18 cellular contexts compared by ENCODE assay signal in genomic region chr6:82183642-82184282, GRCh38.
A peak's percentile ranks its signal among the peaks of the same experiment; 100 is the strongest.
DNase-seq lines count a peak whose midpoint lies in the region; ATAC-seq and TF ChIP-seq lines count a peak whose summit lies in the region.
"Had no signal": no experiment of that assay in that cellular context is flagged by ENCODE, and none has a peak within 500 bp of the region (broad histone marks: within the 10 kb centered on the region; RNA-seq: fewer than 3 reads in every experiment).

No MANE protein-coding gene starts in this region.

- no peak overlapping the region for H3K4me3 Mint-ChIP-seq in stimulated activated naive CD8-positive, alpha-beta T cell treated with anti-CD3 and anti-CD28 coated beads, Interleukin-15, amount 100 ng/mL, for 72 hours
- H3K4me3 Mint-ChIP-seq in stimulated activated effector memory CD8-positive, alpha-beta T cell treated with anti-CD3 and anti-CD28 coated beads, Interleukin-12 subunit alpha, Interleukin-12 subunit beta, amount 100 ng/mL, for 72 hours = no peak overlapping the region
- H3K4me3 Mint-ChIP-seq in type B pancreatic cell = no peak overlapping the region
- H3K4me3 Mint-ChIP-seq: B cell; CD4-positive, alpha-beta memory T cell; IgD-negative memory B cell had no signal

- peaks cover under 1% of the 10 kb centered on the region; the same call in 1 of the 2 replicates for H3K79me2 ChIP-seq in SK-N-SH (ENCODE audit: insufficient read depth)

- H3K27ac Mint-ChIP-seq in stimulated activated naive CD8-positive, alpha-beta T cell treated with anti-CD3 and anti-CD28 coated beads, Interleukin-15, amount 100 ng/mL, for 72 hours = no peak overlapping the region
- no peak overlapping the region for H3K27ac Mint-ChIP-seq in stimulated activated effector memory CD8-positive, alpha-beta T cell treated with anti-CD3 and anti-CD28 coated beads, Interleukin-12 subunit alpha, Interleukin-12 subunit beta, amount 100 ng/mL, for 72 hours
- no peak overlapping the region for H3K27ac Mint-ChIP-seq in type B pancreatic cell
- H3K27ac Mint-ChIP-seq: B cell; CD4-positive, alpha-beta memory T cell; IgD-negative memory B cell had no signal

- peak overlapping the region; percentile 12 to 83; a peak in 3 of 4 replicates for H3K27ac ChIP-seq in SK-N-SH (ENCODE audit: low read depth in 2 of 2, low read length in 1 of 2)
- H3K27ac ChIP-seq: SJSA1 had no signal

- no peaks in the 10 kb centered on the region for H3K9me3 ChIP-seq in SK-N-SH
- H3K9me3 ChIP-seq: SJSA1 had no signal

- no peaks in the 10 kb centered on the region for H4K20me1 ChIP-seq in SK-N-SH (ENCODE audit: insufficient read depth)

- peaks cover 57% of the 10 kb centered on the region for H3F3A ChIP-seq in SK-N-SH (replicated peaks; ENCODE audit: insufficient read depth)

- H3K4me1 ChIP-seq in SK-N-SH (ENCODE audit: control insufficient read depth in 1 of 2, insufficient read depth in 2 of 2, low read depth in 1 of 2, low read length in 1 of 2) = peaks cover 6 to 26% of the 10 kb centered on the region in 2 experiments; a peak in 3 of 4 replicates
- H3K4me1 ChIP-seq: SJSA1 had no signal

- H3K4me2 ChIP-seq in SK-N-SH = no peak overlapping the region

- TF ChIP-seq CTCF in SK-N-SH (IDR thresholded peaks at IDR 0.05) = no peak
- TF ChIP-seq CTCF in type B pancreatic cell (conservative IDR thresholded peaks at IDR 0.05) = no peak
- TF ChIP-seq CTCF in GM10248 (IDR thresholded peaks at IDR 0.05; ENCODE audit: control extremely low read depth, extremely low read depth, low read depth, missing control alignments) = no peak

- POLR2A ChIA-PET in SK-N-SH (lab: Yijun Ruan, JAX) = no interaction called here
- POLR2A ChIA-PET in GM10248 (lab: Yijun Ruan, JAX) = no interaction called here

- H2AFZ ChIP-seq in SK-N-SH (ENCODE audit: low read depth) = no peak overlapping the region

- H3K27me3 Mint-ChIP-seq in stimulated activated naive CD8-positive, alpha-beta T cell treated with anti-CD3 and anti-CD28 coated beads, Interleukin-15, amount 100 ng/mL, for 72 hours = no peaks in the 10 kb centered on the region
- no peaks in the 10 kb centered on the region for H3K27me3 Mint-ChIP-seq in type B pancreatic cell
- H3K27me3 Mint-ChIP-seq: B cell; CD4-positive, alpha-beta memory T cell; IgD-negative memory B cell had no signal

- CTCF ChIA-PET in SK-N-SH (lab: Yijun Ruan, JAX) (no interaction called here), GM10248 (lab: Yijun Ruan, JAX) (interaction anchor here (1.7 kb wide), 1 partner anchor 8 kb away, joined by 5 read pairs; no protein-coding TSS in a partner anchor)

- peaks cover 64 to 93% of the 10 kb centered on the region in 2 experiments for H3K36me3 ChIP-seq in SK-N-SH (replicated peaks in 1 of 2; ENCODE audit: control insufficient read depth in 1 of 2, insufficient read depth in 2 of 2, low read length in 1 of 2)

- no peak overlapping the region for H3K9ac ChIP-seq in SK-N-SH

- no peak for TF ChIP-seq RAD21 in SK-N-SH (IDR thresholded peaks at IDR 0.05; ENCODE audit: low read length)

- H3K9me2 ChIP-seq in SK-N-SH = no peaks in the 10 kb centered on the region

- no peaks in the 10 kb centered on the region for H3K27me3 ChIP-seq in SK-N-SH (ENCODE audit: insufficient read depth)
- H3K27me3 ChIP-seq: SJSA1 had no signal

- DNase-seq in stimulated activated naive CD8-positive, alpha-beta T cell treated with anti-CD3 and anti-CD28 coated beads, Interleukin-15, Interleukin-2, amounts not matched to agents 100 U/mL and 50 U/mL, for 24 hours = no peak
- no peak for DNase-seq in stimulated activated naive CD8-positive, alpha-beta T cell treated with anti-CD3 and anti-CD28 coated beads, Interleukin-15, amount 100 ng/mL, for 72 hours
- peak; percentile 13 for DNase-seq in SK-N-SH
- DNase-seq in stimulated activated effector memory CD8-positive, alpha-beta T cell treated with anti-CD3 and anti-CD28 coated beads, Interleukin-12 subunit alpha, Interleukin-12 subunit beta, amount 100 ng/mL, for 72 hours (ENCODE audit: low spot score in 2 of 2) = no peak
- no peak for DNase-seq in type B pancreatic cell (ENCODE audit: extremely low spot score, unreplicated experiment)
- no peak for DNase-seq in GM10248 (ENCODE audit: extremely low spot score)
- DNase-seq: CD4-positive, alpha-beta memory T cell; DND-41; GF-D8; NCI-H1417; NCI-H2029; NCI-H2171 treated with DMSO at 0.1 percent for 48 hours; NCI-H774 had no signal

- H3K4me1 Mint-ChIP-seq in stimulated activated naive CD8-positive, alpha-beta T cell treated with anti-CD3 and anti-CD28 coated beads, Interleukin-15, amount 100 ng/mL, for 72 hours = no peaks in the 10 kb centered on the region
- peaks cover 8% of the 10 kb centered on the region for H3K4me1 Mint-ChIP-seq in stimulated activated effector memory CD8-positive, alpha-beta T cell treated with anti-CD3 and anti-CD28 coated beads, Interleukin-12 subunit alpha, Interleukin-12 subunit beta, amount 100 ng/mL, for 72 hours
- no peaks in the 10 kb centered on the region for H3K4me1 Mint-ChIP-seq in type B pancreatic cell (ENCODE audit: unreplicated experiment)
- H3K4me1 Mint-ChIP-seq: B cell had no signal

- peaks cover 95% of the 10 kb centered on the region for H3K36me3 Mint-ChIP-seq in stimulated activated effector memory CD8-positive, alpha-beta T cell treated with anti-CD3 and anti-CD28 coated beads, Interleukin-12 subunit alpha, Interleukin-12 subunit beta, amount 100 ng/mL, for 72 hours
- peaks cover 34% of the 10 kb centered on the region for H3K36me3 Mint-ChIP-seq in type B pancreatic cell

- ATAC-seq in stimulated activated naive CD8-positive, alpha-beta T cell treated with anti-CD3 and anti-CD28 coated beads, Interleukin-15, Interleukin-2, amounts not matched to agents 100 U/mL and 50 U/mL, for 24 hours = peak; percentile 59
- no peak for ATAC-seq in stimulated activated naive CD8-positive, alpha-beta T cell treated with anti-CD3 and anti-CD28 coated beads, Interleukin-15, amount 100 ng/mL, for 72 hours
- ATAC-seq in esophagus mucosa (peak; percentile 15), GM18909 (IDR thresholded peaks at IDR 0.05; ENCODE audit: poor library complexity, unreplicated experiment) (no peak)
- ATAC-seq in stimulated activated effector memory CD8-positive, alpha-beta T cell treated with anti-CD3 and anti-CD28 coated beads, Interleukin-12 subunit alpha, Interleukin-12 subunit beta, amount 100 ng/mL, for 72 hours = peak; percentile 44

- H3K9me3 Mint-ChIP-seq in stimulated activated naive CD8-positive, alpha-beta T cell treated with anti-CD3 and anti-CD28 coated beads, Interleukin-15, amount 100 ng/mL, for 72 hours = no peaks in the 10 kb centered on the region
- H3K9me3 Mint-ChIP-seq in stimulated activated effector memory CD8-positive, alpha-beta T cell treated with anti-CD3 and anti-CD28 coated beads, Interleukin-12 subunit alpha, Interleukin-12 subunit beta, amount 100 ng/mL, for 72 hours = no peaks in the 10 kb centered on the region
- H3K9me3 Mint-ChIP-seq in type B pancreatic cell = no peaks in the 10 kb centered on the region
- H3K9me3 Mint-ChIP-seq: CD4-positive, alpha-beta memory T cell; IgD-negative memory B cell had no signal

- TF ChIP-seq EP300 in SK-N-SH (IDR thresholded peaks at IDR 0.05; ENCODE audit: borderline replicate concordance in 1 of 2, low read depth in 1 of 2, low read length in 1 of 2) = peak in 1 of 2 experiments; percentile 88; a peak in 2 of 4 replicates

- H3K4me3 ChIP-seq in SK-N-SH (ENCODE audit: low read depth in 2 of 2, low read length in 1 of 2) = no peak overlapping the region
- H3K4me3 ChIP-seq: SJSA1 had no signal

TF ChIP-seq in SK-N-SH, 30 proteins besides CTCF, POLR2A, EP300 and RAD21:
- TF ChIP-seq NFIC (IDR thresholded peaks at IDR 0.05; ENCODE audit: borderline replicate concordance) (no peak), TCF12 (IDR thresholded peaks at IDR 0.05) (peak; percentile 57), CHD2 (IDR thresholded peaks at IDR 0.05; ENCODE audit: low read length, partially characterized antibody) (peak; percentile 72), RXRA (IDR thresholded peaks at IDR 0.05; ENCODE audit: borderline replicate concordance, low read depth) (no peak), FOXM1 (IDR thresholded peaks at IDR 0.05; ENCODE audit: low read depth) (no peak), MEF2A (IDR thresholded peaks at IDR 0.05; ENCODE audit: borderline replicate concordance, low read depth) (no peak), RCOR1 (IDR thresholded peaks at IDR 0.05; ENCODE audit: low read length) (peak; percentile 83), GATA2 (CRISPR knock-in tag; IDR thresholded peaks at IDR 0.05) (peak; percentile 58)
TF ChIP-seq in SK-N-SH: peak in this region for 4.

Comparison
In these comparisons a context has a peak if more than half of its experiments do, and no peak if none do; other contexts are left out.
1. ATAC-seq: peak in stimulated activated naive CD8-positive, alpha-beta T cell treated with anti-CD3 and anti-CD28 coated beads, Interleukin-15, Interleukin-2, amounts not matched to agents 100 U/mL and 50 U/mL, for 24 hours (single experiment), esophagus mucosa (single experiment) and stimulated activated effector memory CD8-positive, alpha-beta T cell treated with anti-CD3 and anti-CD28 coated beads, Interleukin-12 subunit alpha, Interleukin-12 subunit beta, amount 100 ng/mL, for 72 hours (single experiment); none in stimulated activated naive CD8-positive, alpha-beta T cell treated with anti-CD3 and anti-CD28 coated beads, Interleukin-15, amount 100 ng/mL, for 72 hours (single experiment) and GM18909 (single experiment).